Comparison of ENCODE assay signal across 9 cellular contexts in the genomic region with DNA sequence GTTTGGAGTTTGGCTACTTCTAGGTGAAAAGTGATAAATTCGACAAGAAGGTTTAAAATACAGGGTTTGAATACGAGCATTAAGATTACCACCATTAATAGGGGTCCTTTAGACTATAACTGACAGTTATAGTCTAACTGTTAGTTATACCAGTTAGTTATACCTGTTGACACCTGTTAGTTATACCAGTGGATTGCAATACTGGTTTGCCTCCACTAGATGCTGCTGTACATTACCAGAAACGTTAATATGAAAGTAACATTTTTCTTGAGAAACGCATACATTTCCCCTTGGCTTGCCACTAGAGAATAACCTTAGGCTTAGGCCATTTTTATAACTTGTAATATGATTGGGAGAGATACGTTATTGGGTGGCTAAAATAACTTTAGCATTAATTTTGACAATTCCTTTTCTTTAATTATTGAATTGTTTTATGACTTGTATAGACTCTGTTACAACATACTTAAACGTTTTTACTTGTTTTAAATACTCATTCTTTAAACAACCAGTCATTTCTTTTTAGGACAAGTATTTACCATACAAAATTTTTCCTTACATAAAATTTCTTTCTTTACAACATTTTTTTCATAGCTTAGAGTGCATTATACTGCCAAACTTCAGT.
A peak's percentile ranks its signal among the peaks of the same experiment; 100 is the strongest.
DNase-seq lines count a peak whose midpoint lies in the region; ATAC-seq and TF ChIP-seq lines count a peak whose summit lies in the region.
"Had no signal": no experiment of that assay in that cellular context is flagged by ENCODE, and none has a peak within 500 bp of the region (broad histone marks: within the 10 kb centered on the region; RNA-seq: fewer than 3 reads in every experiment).

No MANE protein-coding gene starts in this region.

- no peak overlapping the region for H3K27ac Mint-ChIP-seq in mesothelial cell of epicardium

- DNase-seq in GDM1 (lab: John Stamatoyannopoulos, UW): peak; percentile 14
- DNase-seq in HuH-7 (ENCODE audit: low spot score): peak; percentile 5
- peak; percentile 63 for DNase-seq in adipocyte (ENCODE audit: low read depth)
- no peak for DNase-seq in mesothelial cell of epicardium (ENCODE audit: low spot score in 2 of 2, unreplicated experiment in 2 of 2)
- no peak for DNase-seq in stimulated activated CD4-positive, alpha-beta T cell treated with anti-CD3 and anti-CD28 coated beads, Interleukin-4, amount 100 ng/mL, for 4 hours
- DNase-seq in NCI-H128 (lab: John Stamatoyannopoulos, UW; ENCODE audit: unreplicated experiment): no peak
- no peak for DNase-seq in activated effector memory CD4-positive, alpha-beta T cell treated with anti-CD3 and anti-CD28 coated beads, Interleukin-2, amount 50 U/mL, for 16 hours

- peak; percentile 77 for ATAC-seq in GM21515 (IDR thresholded peaks at IDR 0.05; ENCODE audit: unreplicated experiment)

- peaks cover 22% of the 10 kb centered on the region for H3K9me3 ChIP-seq in adipocyte (ENCODE audit: control insufficient read depth, low read length)

- H3K4me3 Mint-ChIP-seq in mesothelial cell of epicardium: no peak overlapping the region

- no peaks in the 10 kb centered on the region for H3K27me3 ChIP-seq in adipocyte (replicated peaks; ENCODE audit: control insufficient read depth, insufficient read depth, low read length)
- H3K27me3 ChIP-seq: neutrophil had no signal

- no peak overlapping the region for H3K9ac ChIP-seq in adipocyte (ENCODE audit: low read length)

- TF ChIP-seq CTCF in mesothelial cell of epicardium (IDR thresholded peaks at IDR 0.05; ENCODE audit: unreplicated experiment): peak; percentile 47

- no peaks in the 10 kb centered on the region for H3K4me1 ChIP-seq in adipocyte (ENCODE audit: control insufficient read depth, insufficient read depth, low read length)

- H3K36me3 ChIP-seq in adipocyte (ENCODE audit: control insufficient read depth, insufficient read depth, low read length, severe bottlenecking): no peaks in the 10 kb centered on the region
- H3K36me3 ChIP-seq: neutrophil had no signal

- H3K4me3 ChIP-seq in adipocyte (ENCODE audit: low read length): no peak overlapping the region

- peaks cover 4% of the 10 kb centered on the region for H3K4me1 Mint-ChIP-seq in mesothelial cell of epicardium

- H3K36me3 Mint-ChIP-seq in mesothelial cell of epicardium: peaks cover 15% of the 10 kb centered on the region

- peaks cover 2% of the 10 kb centered on the region for H3K27me3 Mint-ChIP-seq in mesothelial cell of epicardium (ENCODE audit: low read depth)

- peaks cover 47% of the 10 kb centered on the region for H3K9me3 Mint-ChIP-seq in mesothelial cell of epicardium

Comparison
In these comparisons a context has a peak if more than half of its experiments do, and no peak if none do; other contexts are left out.
1. DNase-seq: peak in GDM1 (single experiment), HuH-7 (single experiment) and adipocyte (single experiment); none in mesothelial cell of epicardium (0 of 2), stimulated activated CD4-positive, alpha-beta T cell treated with anti-CD3 and anti-CD28 coated beads, Interleukin-4, amount 100 ng/mL, for 4 hours (0 of 2), NCI-H128 (single experiment) and activated effector memory CD4-positive, alpha-beta T cell treated with anti-CD3 and anti-CD28 coated beads, Interleukin-2, amount 50 U/mL, for 16 hours (single experiment).